ENCODE assay signal across 20 cellular contexts in the genomic region with DNA sequence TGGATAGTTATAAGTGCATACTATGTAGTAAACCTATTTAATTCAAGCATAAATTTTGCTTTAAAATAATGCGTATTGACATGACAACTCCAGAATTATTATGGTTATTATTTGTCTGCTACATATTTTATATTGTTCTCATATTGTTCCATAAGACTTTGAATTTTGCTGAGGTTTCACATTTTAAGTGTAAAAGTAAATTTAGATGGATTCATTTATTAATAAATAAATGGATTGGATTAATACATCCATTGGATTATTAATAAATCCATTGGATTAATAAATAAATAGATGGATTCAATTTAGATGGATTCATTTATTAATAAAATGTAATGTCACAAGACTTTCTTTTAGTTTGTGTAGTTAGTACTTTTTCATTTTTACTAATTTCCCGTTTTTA.
A peak's percentile ranks its signal among the peaks of the same experiment; 100 is the strongest.
DNase-seq lines count a peak whose midpoint lies in the region; ATAC-seq, FAIRE-seq and TF ChIP-seq lines count a peak whose summit lies in the region.
"Had no signal": no experiment of that assay in that cellular context is flagged by ENCODE, and none has a peak within 500 bp of the region (broad histone marks: within the 10 kb centered on the region; RNA-seq: fewer than 3 reads in every experiment).

No MANE protein-coding gene starts in this region.

- H3K9me3 ChIP-seq in Loucy (ENCODE audit: insufficient read depth, low read depth, low read length) (0 out of 2 replicates have a peak, but pooled peaks cover 3% of the 10 kb centered on the region), small intestine (ENCODE audit: control insufficient read depth, low read depth) (no peaks in the 10 kb centered on the region)
- H3K9me3 ChIP-seq: BE2C had no signal

- peak; percentile 65 for FAIRE-seq in G401.6 (lab: Jason Lieb, UNC)
- FAIRE-seq in endometrium (lab: Jason Lieb, UNC), result peak; percentile 12
- FAIRE-seq in small intestine (lab: Jason Lieb, UNC), result peak; percentile 78
- FAIRE-seq: GM12891 had no signal

- no peaks in the 10 kb centered on the region for H4K20me1 ChIP-seq in Loucy (ENCODE audit: insufficient read depth, low read length, poor library complexity, severe bottlenecking)

- TF ChIP-seq CTCF in Loucy (conservative IDR thresholded peaks at IDR 0.05; ENCODE audit: low read length), result no peak

- no peak for ATAC-seq in GM21528 (IDR thresholded peaks at IDR 0.05; ENCODE audit: low FRiP score, unreplicated experiment)
- ATAC-seq: GM23338 had no signal

- H3K79me2 ChIP-seq in Loucy (ENCODE audit: insufficient read depth, low read length), result no peaks in the 10 kb centered on the region

- peak overlapping the region; percentile 71 for H3K4me3 ChIP-seq in Loucy (ENCODE audit: low read length, poor library complexity, severe bottlenecking)
- no peak overlapping the region for H3K4me3 ChIP-seq in small intestine (ENCODE audit: low read depth in 1 of 2, low read length in 2 of 2)
- H3K4me3 ChIP-seq: GM23338 had no signal

- peaks cover 14% of the 10 kb centered on the region for H3F3A ChIP-seq in Loucy (ENCODE audit: low read depth)

- H3K27me3 ChIP-seq in Loucy (ENCODE audit: insufficient read depth, low read length, poor library complexity, severe bottlenecking) (no peaks in the 10 kb centered on the region), small intestine (ENCODE audit: control insufficient read depth in 2 of 2, insufficient read depth in 2 of 2, low read length in 2 of 2) (no peaks in the 10 kb centered on the region)
- H3K27me3 ChIP-seq: BE2C had no signal

- H2AFZ ChIP-seq in Loucy (ENCODE audit: low read length), result no peak overlapping the region
- H2AFZ ChIP-seq: GM23338 had no signal

- peak overlapping the region; percentile 80 for H3K4me2 ChIP-seq in Loucy (ENCODE audit: low read depth, low read length, poor library complexity, severe bottlenecking)
- H3K4me2 ChIP-seq: GM23338 had no signal

- no peaks in the 10 kb centered on the region for H3K9me2 ChIP-seq in Loucy (replicated peaks; ENCODE audit: low read depth, low read length)

- 77 to 85% (median 84%) methylated on average over 2 of the region's 2 CpGs for WGBS in small intestine, 3 donors

- H3K36me3 ChIP-seq in Loucy (ENCODE audit: insufficient read depth, low read length) (no peaks in the 10 kb centered on the region; the same call in 1 of the 2 replicates), small intestine (ENCODE audit: control insufficient read depth in 2 of 2, insufficient read depth in 2 of 2, low read length in 2 of 2) (no peaks in the 10 kb centered on the region)
- H3K36me3 ChIP-seq: BE2C had no signal

- H3K27ac ChIP-seq in small intestine (ENCODE audit: low read depth in 1 of 2, low read length in 1 of 2), result no peak overlapping the region

- H3K9ac ChIP-seq in Loucy (ENCODE audit: low read depth, low read length, poor library complexity, severe bottlenecking), result peak overlapping the region; percentile 67

- DNase-seq in small intestine, result no peak
- DNase-seq in NCI-H774 (lab: John Stamatoyannopoulos, UW), result no peak
- DNase-seq in activated CD4-positive, alpha-beta T cell treated with anti-CD3 and anti-CD28 coated beads for 48 hours, result no peak
- DNase-seq: ACHN; BE2C; C1 segment of cervical spinal cord; CD4-positive, CD25-positive, alpha-beta regulatory T cell; CD8-positive, alpha-beta memory T cell; COR-L47; DMS 273 treated with DMSO at 0.1 percent for 48 hours; DMS53; DND-41; EL; HCEC 1CT had no signal

- H3K4me1 ChIP-seq in Loucy (ENCODE audit: insufficient read depth, low read length, poor library complexity, severe bottlenecking) (peaks cover 18% of the 10 kb centered on the region), small intestine (ENCODE audit: control insufficient read depth in 2 of 2, insufficient read depth in 1 of 2, low read depth in 1 of 2, low read length in 1 of 2) (no peaks in the 10 kb centered on the region)
- H3K4me1 ChIP-seq: BE2C had no signal
